Comparison of ENCODE assay signal across 2 cellular contexts in genomic region chr15:99435138-99435695, GRCh38.
A peak's percentile ranks its signal among the peaks of the same experiment; 100 is the strongest.
TF ChIP-seq lines count a peak whose summit lies in the region.

No MANE protein-coding gene starts in this region.

TF ChIP-seq in HCT116, 20 proteins besides CTCF, POLR2A, EP300 and RAD21 (continued from another document):
- TF ChIP-seq, protein P1, sequence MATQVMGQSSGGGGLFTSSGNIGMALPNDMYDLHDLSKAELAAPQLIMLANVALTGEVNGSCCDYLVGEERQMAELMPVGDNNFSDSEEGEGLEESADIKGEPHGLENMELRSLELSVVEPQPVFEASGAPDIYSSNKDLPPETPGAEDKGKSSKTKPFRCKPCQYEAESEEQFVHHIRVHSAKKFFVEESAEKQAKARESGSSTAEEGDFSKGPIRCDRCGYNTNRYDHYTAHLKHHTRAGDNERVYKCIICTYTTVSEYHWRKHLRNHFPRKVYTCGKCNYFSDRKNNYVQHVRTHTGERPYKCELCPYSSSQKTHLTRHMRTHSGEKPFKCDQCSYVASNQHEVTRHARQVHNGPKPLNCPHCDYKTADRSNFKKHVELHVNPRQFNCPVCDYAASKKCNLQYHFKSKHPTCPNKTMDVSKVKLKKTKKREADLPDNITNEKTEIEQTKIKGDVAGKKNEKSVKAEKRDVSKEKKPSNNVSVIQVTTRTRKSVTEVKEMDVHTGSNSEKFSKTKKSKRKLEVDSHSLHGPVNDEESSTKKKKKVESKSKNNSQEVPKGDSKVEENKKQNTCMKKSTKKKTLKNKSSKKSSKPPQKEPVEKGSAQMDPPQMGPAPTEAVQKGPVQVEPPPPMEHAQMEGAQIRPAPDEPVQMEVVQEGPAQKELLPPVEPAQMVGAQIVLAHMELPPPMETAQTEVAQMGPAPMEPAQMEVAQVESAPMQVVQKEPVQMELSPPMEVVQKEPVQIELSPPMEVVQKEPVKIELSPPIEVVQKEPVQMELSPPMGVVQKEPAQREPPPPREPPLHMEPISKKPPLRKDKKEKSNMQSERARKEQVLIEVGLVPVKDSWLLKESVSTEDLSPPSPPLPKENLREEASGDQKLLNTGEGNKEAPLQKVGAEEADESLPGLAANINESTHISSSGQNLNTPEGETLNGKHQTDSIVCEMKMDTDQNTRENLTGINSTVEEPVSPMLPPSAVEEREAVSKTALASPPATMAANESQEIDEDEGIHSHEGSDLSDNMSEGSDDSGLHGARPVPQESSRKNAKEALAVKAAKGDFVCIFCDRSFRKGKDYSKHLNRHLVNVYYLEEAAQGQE (IDR thresholded peaks at IDR 0.05; ENCODE audit: low read depth): no peak
- TF ChIP-seq EGR1 (IDR thresholded peaks at IDR 0.05; ENCODE audit: low read depth) (no peak), FOSL1 (IDR thresholded peaks at IDR 0.05; ENCODE audit: low read depth) (no peak), YY1 (IDR thresholded peaks at IDR 0.05; ENCODE audit: extremely low read depth, insufficient replicate concordance, low read depth, low read length) (no peak), EZH2 (IDR thresholded peaks at IDR 0.05) (no peak), POLR2AphosphoS5 (IDR thresholded peaks at IDR 0.05; ENCODE audit: low read depth, low read length) (peak; percentile 52; the same call in 1 of the 2 replicates), TCF7L2 (IDR thresholded peaks at IDR 0.05; ENCODE audit: borderline replicate concordance, extremely low read depth, insufficient read depth, insufficient read length) (no peak), MAX (IDR thresholded peaks at IDR 0.05) (no peak)

TF ChIP-seq in HepG2, 621 proteins besides CTCF, POLR2A, EP300 and RAD21:
- TF ChIP-seq, protein P2, sequence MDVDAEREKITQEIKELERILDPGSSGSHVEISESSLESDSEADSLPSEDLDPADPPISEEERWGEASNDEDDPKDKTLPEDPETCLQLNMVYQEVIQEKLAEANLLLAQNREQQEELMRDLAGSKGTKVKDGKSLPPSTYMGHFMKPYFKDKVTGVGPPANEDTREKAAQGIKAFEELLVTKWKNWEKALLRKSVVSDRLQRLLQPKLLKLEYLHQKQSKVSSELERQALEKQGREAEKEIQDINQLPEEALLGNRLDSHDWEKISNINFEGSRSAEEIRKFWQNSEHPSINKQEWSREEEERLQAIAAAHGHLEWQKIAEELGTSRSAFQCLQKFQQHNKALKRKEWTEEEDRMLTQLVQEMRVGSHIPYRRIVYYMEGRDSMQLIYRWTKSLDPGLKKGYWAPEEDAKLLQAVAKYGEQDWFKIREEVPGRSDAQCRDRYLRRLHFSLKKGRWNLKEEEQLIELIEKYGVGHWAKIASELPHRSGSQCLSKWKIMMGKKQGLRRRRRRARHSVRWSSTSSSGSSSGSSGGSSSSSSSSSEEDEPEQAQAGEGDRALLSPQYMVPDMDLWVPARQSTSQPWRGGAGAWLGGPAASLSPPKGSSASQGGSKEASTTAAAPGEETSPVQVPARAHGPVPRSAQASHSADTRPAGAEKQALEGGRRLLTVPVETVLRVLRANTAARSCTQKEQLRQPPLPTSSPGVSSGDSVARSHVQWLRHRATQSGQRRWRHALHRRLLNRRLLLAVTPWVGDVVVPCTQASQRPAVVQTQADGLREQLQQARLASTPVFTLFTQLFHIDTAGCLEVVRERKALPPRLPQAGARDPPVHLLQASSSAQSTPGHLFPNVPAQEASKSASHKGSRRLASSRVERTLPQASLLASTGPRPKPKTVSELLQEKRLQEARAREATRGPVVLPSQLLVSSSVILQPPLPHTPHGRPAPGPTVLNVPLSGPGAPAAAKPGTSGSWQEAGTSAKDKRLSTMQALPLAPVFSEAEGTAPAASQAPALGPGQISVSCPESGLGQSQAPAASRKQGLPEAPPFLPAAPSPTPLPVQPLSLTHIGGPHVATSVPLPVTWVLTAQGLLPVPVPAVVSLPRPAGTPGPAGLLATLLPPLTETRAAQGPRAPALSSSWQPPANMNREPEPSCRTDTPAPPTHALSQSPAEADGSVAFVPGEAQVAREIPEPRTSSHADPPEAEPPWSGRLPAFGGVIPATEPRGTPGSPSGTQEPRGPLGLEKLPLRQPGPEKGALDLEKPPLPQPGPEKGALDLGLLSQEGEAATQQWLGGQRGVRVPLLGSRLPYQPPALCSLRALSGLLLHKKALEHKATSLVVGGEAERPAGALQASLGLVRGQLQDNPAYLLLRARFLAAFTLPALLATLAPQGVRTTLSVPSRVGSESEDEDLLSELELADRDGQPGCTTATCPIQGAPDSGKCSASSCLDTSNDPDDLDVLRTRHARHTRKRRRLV (CRISPR knock-in tag; IDR thresholded peaks at IDR 0.05): no peak
- no peak for TF ChIP-seq SMAD9 (CRISPR knock-in tag; IDR thresholded peaks at IDR 0.05)
- TF ChIP-seq KLF16 (CRISPR knock-in tag; IDR thresholded peaks at IDR 0.05): no peak
- no peak for TF ChIP-seq SIX1 (CRISPR knock-in tag; IDR thresholded peaks at IDR 0.05; ENCODE audit: borderline replicate concordance)
